In the genomic region with DNA sequence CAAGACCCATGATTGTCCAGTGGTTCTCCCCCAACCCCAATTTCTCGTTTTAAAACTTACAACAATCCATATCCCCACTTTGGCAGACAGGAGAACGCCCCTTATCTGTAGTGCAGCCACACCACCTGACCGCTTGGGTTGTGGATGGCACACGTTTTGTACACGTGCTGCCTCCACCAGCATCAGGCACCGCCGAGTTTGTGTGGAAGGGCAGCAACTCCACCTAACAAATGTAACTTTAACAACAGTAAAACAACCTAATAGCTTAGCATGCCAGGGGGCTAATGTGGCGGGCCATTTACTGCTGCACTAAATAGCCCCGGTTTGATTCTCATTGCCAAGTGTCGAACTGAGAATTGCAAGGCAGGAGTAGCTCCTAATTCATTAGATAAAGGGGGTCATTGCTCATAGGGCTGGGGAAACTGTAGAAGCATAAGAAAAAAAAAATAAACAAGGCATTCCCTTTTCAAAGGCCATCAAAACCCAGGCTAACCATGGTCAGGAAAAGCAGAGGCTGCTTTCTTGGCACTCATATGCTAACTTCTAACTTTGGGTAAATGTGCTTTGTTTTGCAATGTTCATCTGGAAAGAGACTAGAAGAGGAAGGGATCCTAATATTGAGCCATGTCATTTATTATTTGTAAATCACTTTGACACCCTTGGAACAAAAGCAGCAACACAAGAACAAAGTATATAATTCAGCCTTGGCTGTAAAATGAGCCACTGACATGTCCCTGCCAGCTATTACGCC, we compare ENCODE assay signal across 23 cellular contexts.
A peak's percentile ranks its signal among the peaks of the same experiment; 100 is the strongest.
DNase-seq lines count a peak whose midpoint lies in the region; ATAC-seq, FAIRE-seq and TF ChIP-seq lines count a peak whose summit lies in the region.
"Had no signal": no experiment of that assay in that cellular context is flagged by ENCODE, and none has a peak within 500 bp of the region (broad histone marks: within the 10 kb centered on the region; RNA-seq: fewer than 3 reads in every experiment).

No MANE protein-coding gene starts in this region.

- H3K4me2 ChIP-seq in H1 (ENCODE audit: insufficient read depth in 1 of 2, low read depth in 2 of 2, low read length in 2 of 2) = peak overlapping the region in 1 of 2 experiments; percentile 6; a peak in 1 of 4 replicates

- H3K36me3 ChIP-seq in A673 (ENCODE audit: insufficient read depth, low read length, poor library complexity, severe bottlenecking) = no peaks in the 10 kb centered on the region
- no peaks in the 10 kb centered on the region for H3K36me3 ChIP-seq in H1 (ENCODE audit: control insufficient read depth in 2 of 4, insufficient read depth in 4 of 4, low read length in 3 of 4)
- H3K36me3 ChIP-seq: BE2C, gastroesophageal sphincter, pancreas, SJSA1, upper lobe of left lung had no signal

- H3K4ac ChIP-seq in H1 (replicated peaks; ENCODE audit: insufficient read length, low read depth, low read length) = peak overlapping the region; percentile 15

- H2BK12ac ChIP-seq in H1 (ENCODE audit: low read depth, low read length) = 0 out of 2 replicates have a peak overlapping the region, but pooled peaks have one; percentile 72

- H3K27me3 ChIP-seq in A673 (replicated peaks; ENCODE audit: insufficient read depth, low read depth, low read length, poor library complexity) = no peaks in the 10 kb centered on the region
- H3K27me3 ChIP-seq in H1 (replicated peaks in 1 of 4; ENCODE audit: control insufficient read depth in 3 of 4, extremely low read depth in 1 of 4, insufficient read depth in 3 of 4, low read length in 3 of 4) = no peaks in the 10 kb centered on the region
- H3K27me3 ChIP-seq: BE2C, gastroesophageal sphincter, pancreas, SJSA1, upper lobe of left lung had no signal

- H3K9me3 ChIP-seq in A673 (ENCODE audit: low read depth, low read length, poor library complexity, severe bottlenecking) = no peaks in the 10 kb centered on the region
- no peaks in the 10 kb centered on the region for H3K9me3 ChIP-seq in H1 (ENCODE audit: insufficient read depth in 2 of 2, low read depth in 1 of 2, low read length in 1 of 2)
- H3K9me3 ChIP-seq: BE2C, gastroesophageal sphincter, pancreas, SJSA1, upper lobe of left lung had no signal

- H2BK15ac ChIP-seq in H1 (ENCODE audit: low read length) = no peak overlapping the region

- H3K4me1 ChIP-seq in A673 (ENCODE audit: insufficient read depth, low read length, poor library complexity, severe bottlenecking) = peaks cover 28% of the 10 kb centered on the region
- H3K4me1 ChIP-seq in H1 (replicated peaks in 1 of 4; ENCODE audit: control insufficient read depth in 3 of 4, insufficient read depth in 4 of 4, low read length in 3 of 4) = peaks cover 0 to 8% (median 4%) of the 10 kb centered on the region in 4 experiments; a peak in 3 of 7 replicates
- H3K4me1 ChIP-seq: BE2C, gastroesophageal sphincter, pancreas had no signal

- no peak overlapping the region; a peak in 1 of 7 replicates for H3K9ac ChIP-seq in H1 (replicated peaks in 1 of 4; ENCODE audit: extremely low read depth in 1 of 4, low read depth in 3 of 4, low read length in 3 of 4)

- POLR2A ChIA-PET in A673 (lab: Charles Lee; ENCODE audit: low non-redundant PET) (no interaction called here), H1 (lab: Charles Lee; ENCODE audit: partially characterized antibody) (no interaction called here)

- no peak overlapping the region for H2BK120ac ChIP-seq in H1 (replicated peaks; ENCODE audit: low read depth, low read length)

- no TSS peak for BruUV-seq in A673 (replicated peaks; lab: Mats Ljungman, UMichigan)

- TF ChIP-seq CTCF in A673 (conservative IDR thresholded peaks at IDR 0.05; ENCODE audit: low read depth, low read length) (no peak), H1 (IDR thresholded peaks at IDR 0.05; ENCODE audit: control extremely low read depth in 1 of 3, insufficient read depth in 1 of 3, low read depth in 1 of 3, low read length in 3 of 3) (no peak)

- H2BK5ac ChIP-seq in H1 (ENCODE audit: low read depth, low read length) = no peak overlapping the region; the same call in 1 of the 2 replicates

- DNase-seq in A673 (ENCODE audit: low spot score) (no peak), NCI-H2227 (lab: John Stamatoyannopoulos, UW; ENCODE audit: unreplicated experiment) (peak; percentile 8), H1 (ENCODE audit: low read depth in 1 of 2, low spot score in 2 of 2) (no peak), midbrain (lab: John Stamatoyannopoulos, UW) (peak; percentile 38), AG20443 (ENCODE audit: low spot score) (no peak), SHP77 treated with DMSO at 0.1 percent for 48 hours (lab: John Stamatoyannopoulos, UW) (no peak), CD1c-positive myeloid dendritic cell (ENCODE audit: extremely low spot score) (no peak)
- DNase-seq: activated naive CD4-positive, alpha-beta T cell treated with anti-CD3 and anti-CD28 coated beads for 36 hours; activated T-cell treated with anti-CD3 and anti-CD28 coated beads, Interleukin-2, amount 50 U/mL, for 1 hour; amniotic stem cell; BE2C; Calu3; HCEC 1CT; mammary epithelial cell; MV-4-11; NCI-H187 treated with DMSO at 0.1 percent for 48 hours; pancreas; stimulated activated naive CD8-positive, alpha-beta T cell treated with anti-CD3 and anti-CD28 coated beads, Interleukin-15, amount 100 ng/mL, for 72 hours had no signal

- H3K79me2 ChIP-seq in H1 (ENCODE audit: control insufficient read depth in 1 of 2, insufficient read depth in 2 of 2, low read length in 2 of 2) = no peaks in the 10 kb centered on the region

- no peaks in the 10 kb centered on the region for H3K79me1 ChIP-seq in H1 (ENCODE audit: low read depth, low read length)

- H4K8ac ChIP-seq in H1 (ENCODE audit: extremely low read depth, insufficient read depth, low read length) = no peak overlapping the region

- no peak for TF ChIP-seq RAD21 in H1 (IDR thresholded peaks at IDR 0.05 in 1 of 2, conservative IDR thresholded peaks at IDR 0.05 in 1 of 2; ENCODE audit: low read depth in 2 of 2, low read length in 2 of 2)

- no peak overlapping the region for H3K23ac ChIP-seq in H1 (ENCODE audit: insufficient read length)

- no peak overlapping the region; the same call in 1 of the 2 replicates for H2AFZ ChIP-seq in H1 (ENCODE audit: low read length)

- H3K14ac ChIP-seq in H1 (ENCODE audit: insufficient read length) = no peak overlapping the region

- no peak overlapping the region for H3K18ac ChIP-seq in H1 (ENCODE audit: extremely low read depth, low read length)

- no peak overlapping the region for H3K56ac ChIP-seq in H1 (replicated peaks; ENCODE audit: insufficient read length, low read depth, low read length)

- CTCF ChIA-PET in A673 (lab: Charles Lee) (no interaction called here), H1 (lab: Charles Lee; ENCODE audit: partially characterized antibody) (no interaction called here)

- intact Hi-C loops in A673 (cut with micrococcal nuclease; ENCODE audit: unreplicated experiment) = no loop called here

- TF ChIP-seq POLR2A in H1 (IDR thresholded peaks at IDR 0.05; ENCODE audit: control extremely low read depth in 1 of 2, low read depth in 2 of 2, low read length in 2 of 2) = no peak

- FAIRE-seq in H1 (lab: Jason Lieb, UNC) = no peak
- FAIRE-seq: pancreas had no signal

- TF ChIP-seq EP300 in H1 (IDR thresholded peaks at IDR 0.05; ENCODE audit: borderline replicate concordance in 1 of 2, low read depth in 2 of 2, low read length in 2 of 2) = no peak

- no peak overlapping the region for H4K5ac ChIP-seq in H1 (ENCODE audit: insufficient read length, low read depth, low read length)

- H4K91ac ChIP-seq in H1 (replicated peaks; ENCODE audit: insufficient read length, low read length) = no peak overlapping the region

- H3K4me3 ChIP-seq in A673 (ENCODE audit: low read depth, low read length, poor library complexity, severe bottlenecking) (no peak overlapping the region), H1 (ENCODE audit: extremely low read depth in 1 of 4, insufficient read depth in 2 of 4, low read depth in 3 of 4, low read length in 4 of 4) (no peak overlapping the region)
- H3K4me3 ChIP-seq: gastroesophageal sphincter, pancreas, SJSA1, upper lobe of left lung had no signal

- H3K27ac ChIP-seq in A673 (ENCODE audit: low read depth, low read length, poor library complexity, severe bottlenecking) = peak overlapping the region; percentile 14
- H3K27ac ChIP-seq in H1 (ENCODE audit: low read depth, low read length) = no peak overlapping the region
- H3K27ac ChIP-seq: gastroesophageal sphincter, pancreas, SJSA1, upper lobe of left lung had no signal

- no peak overlapping the region for H2BK20ac ChIP-seq in H1 (ENCODE audit: low read length)

- 83% methylated on average over 11 of the region's 11 CpGs; no CpG with 5 or more reads in 1 of the 2 experiments for WGBS in H1 (ENCODE audit: extremely low coverage in 1 of 2, insufficient coverage in 1 of 2, insufficient read length in 1 of 2, insufficient replicate concordance in 2 of 2, low coverage in 1 of 2, low lambda C conversion rate in 2 of 2, missing lambda C conversion rate in 1 of 2), 2 experiments

- H3K23me2 ChIP-seq in H1 (ENCODE audit: low read depth, low read length) = no peaks in the 10 kb centered on the region; the same call in 1 of the 2 replicates

- no peak overlapping the region; the same call in 1 of the 2 replicates for H2AK5ac ChIP-seq in H1 (ENCODE audit: low read depth, low read length)

- no peaks in the 10 kb centered on the region for H4K20me1 ChIP-seq in H1 (replicated peaks in 1 of 2; ENCODE audit: control insufficient read depth in 1 of 2, insufficient read depth in 2 of 2, low read length in 2 of 2)

- ATAC-seq in HG02588 (IDR thresholded peaks at IDR 0.05; ENCODE audit: unreplicated experiment) = no peak
- ATAC-seq: gastroesophageal sphincter; pancreas; right cardiac atrium; stimulated activated naive CD8-positive, alpha-beta T cell treated with anti-CD3 and anti-CD28 coated beads, Interleukin-15, amount 100 ng/mL, for 72 hours had no signal

TF ChIP-seq in H1, 55 proteins besides CTCF, POLR2A, EP300 and RAD21 (continues in another document):
- TF ChIP-seq CREB1 (IDR thresholded peaks at IDR 0.05) (no peak), SIX5 (IDR thresholded peaks at IDR 0.05; ENCODE audit: low read depth, low read length) (no peak), SRF (IDR thresholded peaks at IDR 0.05; ENCODE audit: low read depth, low read length) (no peak)

Comparison
In these comparisons a context has a peak if more than half of its experiments do, and no peak if none do; other contexts are left out.
1. DNase-seq: peak in NCI-H2227 (single experiment) and midbrain (single experiment); none in A673 (single experiment), H1 (0 of 2), AG20443 (single experiment), SHP77 treated with DMSO at 0.1 percent for 48 hours (single experiment) and CD1c-positive myeloid dendritic cell (single experiment).